Comparison of ENCODE assay signal across 29 cellular contexts in the genomic region with DNA sequence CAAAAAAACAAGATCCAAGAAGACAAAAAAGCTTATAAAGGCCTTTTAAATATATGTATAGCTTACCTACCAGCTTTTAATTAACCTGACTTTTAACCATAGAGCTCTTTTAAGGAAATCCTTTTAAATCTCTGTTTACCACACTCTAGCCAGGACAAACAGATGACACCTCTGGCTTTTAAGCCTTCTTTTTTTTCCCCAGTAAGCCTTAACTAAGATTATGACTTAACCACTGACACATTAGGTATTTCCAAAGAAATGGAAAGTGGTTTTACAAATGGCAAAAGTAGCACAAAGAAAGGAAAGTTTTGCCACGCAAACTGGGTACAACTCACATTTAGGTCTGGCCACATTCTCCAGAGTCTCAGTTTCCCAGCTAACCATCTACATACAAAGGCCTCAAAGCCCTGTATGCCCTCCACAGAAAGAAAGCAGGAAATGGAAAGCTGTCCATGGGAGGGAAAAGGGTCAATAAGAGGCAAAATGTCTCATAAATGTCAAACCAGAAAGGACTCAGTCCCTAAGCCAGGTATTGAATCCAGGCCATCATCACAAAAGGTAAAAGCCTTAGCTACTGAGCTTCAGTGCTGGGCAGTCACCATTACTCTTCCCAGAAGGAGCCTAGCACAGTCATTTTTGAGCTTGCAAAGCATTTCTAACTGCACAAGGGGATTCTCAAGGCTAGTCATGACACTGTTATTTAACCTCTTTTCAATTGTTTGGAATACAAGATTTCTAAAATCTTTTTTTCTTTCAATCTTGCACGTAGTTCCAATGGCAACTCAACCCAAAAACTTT. TPM values are rescaled to one million over a fixed set of nuclear protein-coding genes. Genes with fewer than 3 reads are reported as not detected.
DNase-seq lines count a peak whose midpoint lies in the region; ATAC-seq, FAIRE-seq and TF ChIP-seq lines count a peak whose summit lies in the region.
"Had no signal": no experiment of that assay in that cellular context is flagged by ENCODE, and none has a peak within 500 bp of the region (broad histone marks: within the 10 kb centered on the region; RNA-seq: fewer than 3 reads in every experiment).

No MANE protein-coding gene starts in this region.

- peak; percentile 23 for FAIRE-seq in astrocyte (lab: Jason Lieb, UNC)

- H3K36me3 Mint-ChIP-seq in activated naive CD4-positive, alpha-beta T cell treated with anti-CD3 and anti-CD28 coated beads, Interleukin-2, amount 50 U/mL, for 72 hours: peaks cover 18 to 54% of the 10 kb centered on the region in 2 donors
- peaks cover 21% of the 10 kb centered on the region for H3K36me3 Mint-ChIP-seq in activated naive CD4-positive, alpha-beta T cell treated with anti-CD3 and anti-CD28 coated beads, Interleukin-2, amount 10 ng/mL, durations not matched to agents 7 days and 5 days
- H3K36me3 Mint-ChIP-seq in astrocyte (ENCODE audit: low read depth, unreplicated experiment): no peaks in the 10 kb centered on the region
- H3K36me3 Mint-ChIP-seq in stimulated activated naive B cell treated with anti-CD40 and anti-IgM and Interleukin-4, amounts not matched to agents 10 μg/mL and 1 μg/mL and 100 μg/mL, for 72 hours: peaks cover 37 to 65% of the 10 kb centered on the region in 2 donors

- TF ChIP-seq CTCF in astrocyte (IDR thresholded peaks at IDR 0.05; ENCODE audit: insufficient read depth, low read depth, low read length): no peak

- no peak for DNase-seq in activated naive CD4-positive, alpha-beta T cell treated with anti-CD3 and anti-CD28 coated beads, Interleukin-2, amount 50 U/mL, for 72 hours (ENCODE audit: low spot score in 2 of 2)
- DNase-seq in activated naive CD4-positive, alpha-beta T cell treated with anti-CD3 and anti-CD28 coated beads, Interleukin-2, amount 10 ng/mL, durations not matched to agents 7 days and 5 days: no peak
- DNase-seq in NCI-H82 (lab: John Stamatoyannopoulos, UW) (peak; percentile 34), astrocyte (ENCODE audit: low read depth) (no peak), KG1 (lab: John Stamatoyannopoulos, UW) (no peak)
- no peak for DNase-seq in stimulated activated naive B cell treated with anti-CD40 and anti-IgM and Interleukin-4, amounts not matched to agents 10 μg/mL and 1 μg/mL and 100 μg/mL, for 72 hours
- DNase-seq: ACHN; activated CD4-positive, alpha-beta T cell treated with anti-CD3 and anti-CD28 coated beads, Interleukin-2, amount 10 ng/mL, durations not matched to agents 7 days and 5 days; activated effector memory CD4-positive, alpha-beta T cell treated with anti-CD3 and anti-CD28 coated beads, Interleukin-2, amount 50 U/mL, for 16 hours; CD4-positive, alpha-beta memory T cell; central memory CD4-positive, alpha-beta T cell; cortex of kidney; effector memory CD4-positive, alpha-beta T cell; glutamatergic neuron; HCEC 1CT; NCI-H146; NCI-H345; retina; SIG-M5; T-helper 9 cell had no signal

- H3K27me3 ChIP-seq in astrocyte (ENCODE audit: insufficient read depth, low read length): no peaks in the 10 kb centered on the region
- H3K27me3 ChIP-seq: tibial nerve had no signal

- H3K27me3 Mint-ChIP-seq in activated naive CD4-positive, alpha-beta T cell treated with anti-CD3 and anti-CD28 coated beads, Interleukin-2, amount 10 ng/mL, durations not matched to agents 7 days and 5 days: no peaks in the 10 kb centered on the region
- H3K27me3 Mint-ChIP-seq in astrocyte (ENCODE audit: low read depth, unreplicated experiment): no peaks in the 10 kb centered on the region
- no peaks in the 10 kb centered on the region for H3K27me3 Mint-ChIP-seq in stimulated activated naive B cell treated with anti-CD40 and anti-IgM and Interleukin-4, amounts not matched to agents 10 μg/mL and 1 μg/mL and 100 μg/mL, for 72 hours
- H3K27me3 Mint-ChIP-seq: activated CD4-positive, alpha-beta T cell treated with anti-CD3 and anti-CD28 coated beads, Interleukin-2, amount 10 ng/mL, durations not matched to agents 7 days and 5 days; B cell; CD4-positive, alpha-beta memory T cell; memory B cell had no signal

- H3K36me3 ChIP-seq in astrocyte (ENCODE audit: insufficient read depth, low read length): no peaks in the 10 kb centered on the region
- H3K36me3 ChIP-seq: tibial nerve had no signal

- peaks cover 96% of the 10 kb centered on the region for H3K79me2 ChIP-seq in astrocyte (ENCODE audit: insufficient read depth, low read length)

- H3K9me3 Mint-ChIP-seq in activated naive CD4-positive, alpha-beta T cell treated with anti-CD3 and anti-CD28 coated beads, Interleukin-2, amount 50 U/mL, for 72 hours: peaks cover 0 to 4% of the 10 kb centered on the region in 2 donors
- no peaks in the 10 kb centered on the region for H3K9me3 Mint-ChIP-seq in activated naive CD4-positive, alpha-beta T cell treated with anti-CD3 and anti-CD28 coated beads, Interleukin-2, amount 10 ng/mL, durations not matched to agents 7 days and 5 days
- no peaks in the 10 kb centered on the region for H3K9me3 Mint-ChIP-seq in astrocyte (ENCODE audit: unreplicated experiment)
- peaks cover 5% of the 10 kb centered on the region in 2 donors for H3K9me3 Mint-ChIP-seq in stimulated activated naive B cell treated with anti-CD40 and anti-IgM and Interleukin-4, amounts not matched to agents 10 μg/mL and 1 μg/mL and 100 μg/mL, for 72 hours
- H3K9me3 Mint-ChIP-seq: CD4-positive, alpha-beta memory T cell; memory B cell; neural crest cell had no signal

- peak overlapping the region; percentile 55 to 92 for H3K27ac Mint-ChIP-seq in activated naive CD4-positive, alpha-beta T cell treated with anti-CD3 and anti-CD28 coated beads, Interleukin-2, amount 50 U/mL, for 72 hours
- no peak overlapping the region for H3K27ac Mint-ChIP-seq in activated naive CD4-positive, alpha-beta T cell treated with anti-CD3 and anti-CD28 coated beads, Interleukin-2, amount 10 ng/mL, durations not matched to agents 7 days and 5 days
- no peak overlapping the region for H3K27ac Mint-ChIP-seq in astrocyte (ENCODE audit: unreplicated experiment)
- peak overlapping the region; percentile 84 for H3K27ac Mint-ChIP-seq in stimulated activated naive B cell treated with anti-CD40 and anti-IgM and Interleukin-4, amounts not matched to agents 10 μg/mL and 1 μg/mL and 100 μg/mL, for 72 hours
- H3K27ac Mint-ChIP-seq: activated CD4-positive, alpha-beta T cell treated with anti-CD3 and anti-CD28 coated beads, Interleukin-2, amount 10 ng/mL, durations not matched to agents 7 days and 5 days; B cell; CD4-positive, alpha-beta memory T cell; memory B cell had no signal

- peak in 1 of 2 donors; percentile 70 for ATAC-seq in activated naive CD4-positive, alpha-beta T cell treated with anti-CD3 and anti-CD28 coated beads, Interleukin-2, amount 50 U/mL, for 72 hours
- ATAC-seq in stimulated activated naive B cell treated with anti-CD40 and anti-IgM and Interleukin-4, amounts not matched to agents 10 μg/mL and 1 μg/mL and 100 μg/mL, for 72 hours (replicated peaks): peak; percentile 48 to 64
- no peak for ATAC-seq in GM18511 (IDR thresholded peaks at IDR 0.05; ENCODE audit: unreplicated experiment)
- no peak for ATAC-seq in GM18519 (IDR thresholded peaks at IDR 0.05; ENCODE audit: low FRiP score, unreplicated experiment)
- ATAC-seq: left lobe of liver had no signal

- peaks cover 11% of the 10 kb centered on the region for H3K4me1 ChIP-seq in astrocyte (ENCODE audit: insufficient read depth, low read length)

- H3K4me3 Mint-ChIP-seq in activated naive CD4-positive, alpha-beta T cell treated with anti-CD3 and anti-CD28 coated beads, Interleukin-2, amount 10 ng/mL, durations not matched to agents 7 days and 5 days: no peak overlapping the region
- H3K4me3 Mint-ChIP-seq in astrocyte (ENCODE audit: unreplicated experiment): no peak overlapping the region
- peak overlapping the region in 1 of 2 donors; percentile 47 for H3K4me3 Mint-ChIP-seq in stimulated activated naive B cell treated with anti-CD40 and anti-IgM and Interleukin-4, amounts not matched to agents 10 μg/mL and 1 μg/mL and 100 μg/mL, for 72 hours
- H3K4me3 Mint-ChIP-seq: activated CD4-positive, alpha-beta T cell treated with anti-CD3 and anti-CD28 coated beads, Interleukin-2, amount 10 ng/mL, durations not matched to agents 7 days and 5 days; B cell; memory B cell; neural crest cell had no signal

- no peaks in the 10 kb centered on the region for H3K9me3 ChIP-seq in astrocyte (ENCODE audit: insufficient read depth, low read depth, low read length)
- H3K9me3 ChIP-seq: tibial nerve had no signal

- no peak overlapping the region for H3K4me3 ChIP-seq in astrocyte (ENCODE audit: insufficient read depth, low read depth, low read length)
- H3K4me3 ChIP-seq: smooth muscle cell, tibial nerve had no signal

- H2AFZ ChIP-seq in astrocyte (ENCODE audit: low read depth, low read length): no peak overlapping the region
- H2AFZ ChIP-seq: parathyroid adenoma had no signal

- peaks cover 43% of the 10 kb centered on the region for H4K20me1 ChIP-seq in astrocyte (ENCODE audit: insufficient read depth, low read length)

- CTCF ChIA-PET in activated naive CD4-positive, alpha-beta T cell treated with anti-CD3 and anti-CD28 coated beads, Interleukin-2, amount 10 ng/mL, durations not matched to agents 7 days and 5 days (lab: Charles Lee): no interaction called here

- H3K4me2 ChIP-seq in astrocyte (ENCODE audit: low read length): no peak overlapping the region
- H3K4me2 ChIP-seq: smooth muscle cell had no signal

- peaks cover 15% of the 10 kb centered on the region for H3K4me1 Mint-ChIP-seq in activated naive CD4-positive, alpha-beta T cell treated with anti-CD3 and anti-CD28 coated beads, Interleukin-2, amount 10 ng/mL, durations not matched to agents 7 days and 5 days
- H3K4me1 Mint-ChIP-seq in astrocyte (ENCODE audit: low read depth, unreplicated experiment): peaks cover 17% of the 10 kb centered on the region
- peaks cover 41 to 53% of the 10 kb centered on the region in 2 donors for H3K4me1 Mint-ChIP-seq in stimulated activated naive B cell treated with anti-CD40 and anti-IgM and Interleukin-4, amounts not matched to agents 10 μg/mL and 1 μg/mL and 100 μg/mL, for 72 hours

- H3K9ac ChIP-seq in astrocyte (ENCODE audit: low read length): no peak overlapping the region
- H3K9ac ChIP-seq: parathyroid adenoma had no signal

- no peak overlapping the region for H3K27ac ChIP-seq in astrocyte (ENCODE audit: low read depth, low read length)
- H3K27ac ChIP-seq: parathyroid adenoma, tibial nerve had no signal

RNA-seq across cellular contexts. Expression of gene TMEM161B, which starts 19.7 kb away (rescaled TPM):
- 10 to 100 TPM; 25.5 to 30.9 TPM for total RNA-seq in activated naive CD4-positive, alpha-beta T cell treated with anti-CD3 and anti-CD28 coated beads, Interleukin-2, amount 50 U/mL, for 72 hours
- total RNA-seq in astrocyte: 10.8 and 11.5 TPM in 2 replicates

Comparison
In these comparisons a context has a peak if more than half of its experiments do, and no peak if none do; other contexts are left out.
1. H3K27ac Mint-ChIP-seq: peak in activated naive CD4-positive, alpha-beta T cell treated with anti-CD3 and anti-CD28 coated beads, Interleukin-2, amount 50 U/mL, for 72 hours (2 of 2) and stimulated activated naive B cell treated with anti-CD40 and anti-IgM and Interleukin-4, amounts not matched to agents 10 μg/mL and 1 μg/mL and 100 μg/mL, for 72 hours (single experiment); none in activated naive CD4-positive, alpha-beta T cell treated with anti-CD3 and anti-CD28 coated beads, Interleukin-2, amount 10 ng/mL, durations not matched to agents 7 days and 5 days (single experiment) and astrocyte (single experiment).
2. ATAC-seq: peak in stimulated activated naive B cell treated with anti-CD40 and anti-IgM and Interleukin-4, amounts not matched to agents 10 μg/mL and 1 μg/mL and 100 μg/mL, for 72 hours (2 of 2); none in GM18511 (single experiment) and GM18519 (single experiment).